ENCODE assay signal across 8 cellular contexts in genomic region chr12:53061404-53062010, GRCh38. TPM values are rescaled to one million over a fixed set of nuclear protein-coding genes. Genes with fewer than 3 reads are reported as not detected.
DNase-seq lines count a peak whose midpoint lies in the region; ATAC-seq and TF ChIP-seq lines count a peak whose summit lies in the region.

No MANE protein-coding gene starts in this region.

- TF ChIP-seq CTCF in DOHH2 (IDR thresholded peaks at IDR 0.05; ENCODE audit: low read depth, low read length, poor library complexity, severe bottlenecking) (peak; percentile 59), osteocyte (IDR thresholded peaks at IDR 0.05) (peak; percentile 7)

- peaks cover 63% of the 10 kb centered on the region for H3K4me1 Mint-ChIP-seq in osteocyte (ENCODE audit: unreplicated experiment)

- H3K9me2 ChIP-seq in DOHH2 (replicated peaks; ENCODE audit: control insufficient read depth, low read length), result no peaks in the 10 kb centered on the region

- H3K27ac Mint-ChIP-seq in osteocyte (ENCODE audit: unreplicated experiment), result peak overlapping the region; percentile 50

- H3K9me3 Mint-ChIP-seq in osteocyte (ENCODE audit: unreplicated experiment), result no peaks in the 10 kb centered on the region

- 0 out of 2 replicates have a peak, but pooled peaks cover 3% of the 10 kb centered on the region for H3F3A ChIP-seq in DOHH2 (ENCODE audit: control insufficient read depth, insufficient read depth)

- H3K4me3 Mint-ChIP-seq in osteocyte (ENCODE audit: unreplicated experiment), result no peak overlapping the region

- H3K9me3 ChIP-seq in DOHH2 (ENCODE audit: control insufficient read depth, insufficient read depth, low read length), result no peaks in the 10 kb centered on the region

- H3K27ac ChIP-seq in DOHH2 (ENCODE audit: low read depth, low read length), result no peak overlapping the region
- peak overlapping the region; percentile 48 for H3K27ac ChIP-seq in caudate nucleus (ENCODE audit: low read depth, low read length)

- ATAC-seq in GM19328 (IDR thresholded peaks at IDR 0.05; ENCODE audit: unreplicated experiment) (no peak), GM18861 (IDR thresholded peaks at IDR 0.05; ENCODE audit: unreplicated experiment) (no peak)

- peaks cover 24% of the 10 kb centered on the region for H3K36me3 ChIP-seq in DOHH2 (ENCODE audit: control insufficient read depth, low read length)

- no peak overlapping the region for H3K4me3 ChIP-seq in DOHH2 (ENCODE audit: low read length)

- DNase-seq in NCI-H2029 treated with DMSO at 0.1 percent for 48 hours (lab: John Stamatoyannopoulos, UW) (peak; percentile 91), caudate nucleus (lab: John Stamatoyannopoulos, UW) (peak in 1 of 61 donors; percentile 59), osteocyte (ENCODE audit: extremely low spot score, unreplicated experiment) (no peak), anterior cingulate cortex (lab: John Stamatoyannopoulos, UW) (no peak), amygdala (lab: John Stamatoyannopoulos, UW) (no peak)

- peaks cover 12% of the 10 kb centered on the region for H3K4me1 ChIP-seq in DOHH2 (ENCODE audit: control insufficient read depth, low read length)

- H3K27me3 ChIP-seq in DOHH2 (ENCODE audit: control insufficient read depth, low read length), result peaks cover 5% of the 10 kb centered on the region

- peaks cover 30% of the 10 kb centered on the region for H3K36me3 Mint-ChIP-seq in osteocyte (ENCODE audit: unreplicated experiment)

- H3K79me2 ChIP-seq in DOHH2 (ENCODE audit: control insufficient read depth, low read length), result no peaks in the 10 kb centered on the region

- no peaks in the 10 kb centered on the region for H3K27me3 Mint-ChIP-seq in osteocyte (ENCODE audit: unreplicated experiment)

- no peak overlapping the region for H3K4me2 ChIP-seq in DOHH2 (ENCODE audit: low read length)

- H4K20me1 ChIP-seq in DOHH2 (ENCODE audit: control insufficient read depth, insufficient read depth, low read depth, low read length), result no peaks in the 10 kb centered on the region

RNA-seq across cellular contexts. Expression of gene TNS2, which starts 11.6 kb away (rescaled TPM):
- 107 and 116 TPM in 2 replicates for total RNA-seq in osteocyte

RNA-seq across cellular contexts. Expression of gene SPRYD3, which starts 17.7 kb away (rescaled TPM):
- 28.3 and 29.0 TPM in 2 replicates for total RNA-seq in osteocyte

RNA-seq across cellular contexts. Expression of gene IGFBP6, which starts 36.0 kb away (rescaled TPM):
- 18.8 and 22.3 TPM in 2 replicates for total RNA-seq in osteocyte

RNA-seq across cellular contexts. Expression of gene SOAT2, which starts 41.8 kb away (rescaled TPM):
- not detected in 2 replicates for total RNA-seq in osteocyte

RNA-seq across cellular contexts. Expression of gene EIF4B, which starts 55.3 kb away (rescaled TPM):
- 516 and 555 TPM in 2 replicates for total RNA-seq in osteocyte
